Comparison of ENCODE assay signal across 8 cellular contexts in genomic region chr17:47830991-47831933, GRCh38. TPM values are rescaled to one million over a fixed set of nuclear protein-coding genes. Genes with fewer than 3 reads are reported as not detected.
DNase-seq lines count a peak whose midpoint lies in the region; ATAC-seq and TF ChIP-seq lines count a peak whose summit lies in the region.

Gene LRRC46, plus strand, starts transcription at chr17:47831670. Its CDS starts 320 bp downstream, at chr17:47831990.
Gene MRPL10, minus strand, starts transcription at chr17:47831541. Its CDS starts 30 bp downstream, at chr17:47831511.

- H3K27me3 ChIP-seq in CD8-positive, alpha-beta T cell (ENCODE audit: insufficient read depth, low read length): no peaks in the 10 kb centered on the region
- H3K27me3 ChIP-seq in lower lobe of right lung (ENCODE audit: low read depth): no peaks in the 10 kb centered on the region

- H3K4me3 Mint-ChIP-seq in CD8-positive, alpha-beta T cell: peak within 1 kb of the TSS; percentile 91
- H3K4me3 Mint-ChIP-seq in activated CD4-positive, alpha-beta memory T cell treated with anti-CD3 and anti-CD28 coated beads for 36 hours: peak within 1 kb of the TSS; percentile 85

- TF ChIP-seq CTCF in CD8-positive, alpha-beta T cell (IDR thresholded peaks at IDR 0.05): peak; percentile 36
- no peak for TF ChIP-seq CTCF in lower lobe of right lung (IDR thresholded peaks at IDR 0.05)

- peaks cover 51% of the 10 kb centered on the region for H3K4me1 Mint-ChIP-seq in CD8-positive, alpha-beta T cell (ENCODE audit: low read depth)
- peaks cover 50% of the 10 kb centered on the region for H3K4me1 Mint-ChIP-seq in activated CD4-positive, alpha-beta memory T cell treated with anti-CD3 and anti-CD28 coated beads for 36 hours (ENCODE audit: low read depth)

- POLR2A ChIA-PET in CD8-positive, alpha-beta T cell (lab: Charles Lee): interaction anchor here (0.6 to 3.9 kb wide), 6 partner anchors 10 to 66 kb away, joined by 3 to 32 read pairs (median 8); partner anchors contain the start of genes OSBPL7, SCRN2 and SP2
- POLR2A ChIA-PET in activated CD4-positive, alpha-beta memory T cell treated with anti-CD3 and anti-CD28 coated beads for 36 hours (lab: Charles Lee): interaction anchor here (0.6 to 2.2 kb wide), 5 partner anchors 9 to 64 kb away, joined by 3 to 13 read pairs (median 10); partner anchors contain the start of genes OSBPL7, SCRN2 and SP2

- CTCF ChIA-PET in CD8-positive, alpha-beta T cell (lab: Charles Lee): interaction anchor here (0.6 to 3.4 kb wide), 6 partner anchors 9 to 115 kb away, joined by 3 to 17 read pairs (median 4); partner anchors contain the start of genes OSBPL7 and SCRN2
- CTCF ChIA-PET in activated CD4-positive, alpha-beta memory T cell treated with anti-CD3 and anti-CD28 coated beads for 36 hours (lab: Charles Lee): interaction anchor here (0.6 to 3.0 kb wide), 14 partner anchors 9 to 625 kb away, joined by 3 to 19 read pairs (median 6); partner anchors contain the start of genes CDK5RAP3, OSBPL7, PNPO and SCRN2

- H3K9me3 ChIP-seq in CD8-positive, alpha-beta T cell (ENCODE audit: low read length): no peaks in the 10 kb centered on the region
- H3K9me3 ChIP-seq in lower lobe of right lung: no peaks in the 10 kb centered on the region

- no peaks in the 10 kb centered on the region for H3K27me3 Mint-ChIP-seq in CD8-positive, alpha-beta T cell (ENCODE audit: low read depth)
- no peaks in the 10 kb centered on the region for H3K27me3 Mint-ChIP-seq in activated CD4-positive, alpha-beta memory T cell treated with anti-CD3 and anti-CD28 coated beads for 36 hours

- ATAC-seq in CD8-positive, alpha-beta T cell: peak; percentile 71
- ATAC-seq in GM19438 (IDR thresholded peaks at IDR 0.05; ENCODE audit: low read depth, unreplicated experiment) (peak; percentile 74), lower lobe of right lung (peak; percentile 97 to 98)

- H3K4me3 ChIP-seq in CD8-positive, alpha-beta T cell (ENCODE audit: low read depth, low read length): peak within 1 kb of the TSS; percentile 95
- peak within 1 kb of the TSS; percentile 86 for H3K4me3 ChIP-seq in lower lobe of right lung

- peaks cover 20% of the 10 kb centered on the region for H3K36me3 ChIP-seq in CD8-positive, alpha-beta T cell (ENCODE audit: insufficient read depth, low read length)
- peaks cover 37% of the 10 kb centered on the region for H3K36me3 ChIP-seq in lower lobe of right lung

- H3K27ac ChIP-seq in CD8-positive, alpha-beta T cell (ENCODE audit: low read depth, low read length): peak within 1 kb of the TSS; percentile 84
- H3K27ac ChIP-seq in lower lobe of right lung: peak within 1 kb of the TSS; percentile 82

- peaks cover 36% of the 10 kb centered on the region for H3K36me3 Mint-ChIP-seq in CD8-positive, alpha-beta T cell
- peaks cover 10% of the 10 kb centered on the region for H3K36me3 Mint-ChIP-seq in activated CD4-positive, alpha-beta memory T cell treated with anti-CD3 and anti-CD28 coated beads for 36 hours

- no peaks in the 10 kb centered on the region for H3K9me3 Mint-ChIP-seq in CD8-positive, alpha-beta T cell
- H3K9me3 Mint-ChIP-seq in activated CD4-positive, alpha-beta memory T cell treated with anti-CD3 and anti-CD28 coated beads for 36 hours: no peaks in the 10 kb centered on the region

- intact Hi-C loops in CD8-positive, alpha-beta T cell (cut with DNase I, micrococcal nuclease): loop anchor here (1.0 to 10.0 kb wide), 8 partner anchors 10 to 1061 kb away; partner anchors contain the start of genes CBX1 (in 2 of the 2), OSBPL7 (in 2 of the 2), SNX11 (in 2 of the 2) and SP2 (in 2 of the 2)
- intact Hi-C loops in activated CD4-positive, alpha-beta memory T cell treated with anti-CD3 and anti-CD28 coated beads for 36 hours (cut with micrococcal nuclease): loop anchor here (1.0 kb wide), 1 partner anchor 110 kb away; the partner anchor contains the start of gene PNPO
- intact Hi-C loops in lower lobe of right lung (cut with DNase I): no loop called here

- peak within 1 kb of the TSS; percentile 98 for H3K27ac Mint-ChIP-seq in CD8-positive, alpha-beta T cell
- H3K27ac Mint-ChIP-seq in activated CD4-positive, alpha-beta memory T cell treated with anti-CD3 and anti-CD28 coated beads for 36 hours: peak within 1 kb of the TSS; percentile 81

- peaks cover 30% of the 10 kb centered on the region for H3K4me1 ChIP-seq in CD8-positive, alpha-beta T cell (ENCODE audit: insufficient read depth, low read length)
- H3K4me1 ChIP-seq in lower lobe of right lung: peaks cover 30% of the 10 kb centered on the region

- peak; percentile 80 to 93 (median 91) for DNase-seq in CD8-positive, alpha-beta T cell
- DNase-seq in HK-2 (ENCODE audit: unreplicated experiment) (peak; percentile 92), NCI-H82 (lab: John Stamatoyannopoulos, UW) (peak; percentile 98), ecto neural progenitor cell (ENCODE audit: low spot score) (peak; percentile 98), lower lobe of right lung (peak; percentile 95)
- peak; percentile 96 for DNase-seq in activated CD4-positive, alpha-beta memory T cell treated with anti-CD3 and anti-CD28 coated beads for 36 hours
- peak; percentile 76 to 87 (median 80) for DNase-seq in stimulated activated CD4-positive, alpha-beta T cell treated with anti-CD3 and anti-CD28 coated beads, TNF-alpha, amount 100 ng/mL, for 1 hour (ENCODE audit: low read depth in 3 of 3, low spot score in 1 of 3)

RNA-seq across cellular contexts. Expression of gene LRRC46, which starts in this region (rescaled TPM):
- 1 to 10 TPM in 1 of 2 experiments, under 1 TPM in 1; 0.43 to 1.5 TPM for total RNA-seq in CD8-positive, alpha-beta T cell
- under 1 TPM; 0.29 to 0.59 TPM for total RNA-seq in activated CD4-positive, alpha-beta memory T cell treated with anti-CD3 and anti-CD28 coated beads for 36 hours
- 11.6 TPM for total RNA-seq in lower lobe of right lung

RNA-seq across cellular contexts. Expression of gene MRPL10, which starts in this region (rescaled TPM):
- 10 to 100 TPM; 67.5 to 69.7 TPM for total RNA-seq in CD8-positive, alpha-beta T cell
- 10 to 100 TPM; 69.9 to 72.4 TPM for total RNA-seq in activated CD4-positive, alpha-beta memory T cell treated with anti-CD3 and anti-CD28 coated beads for 36 hours
- total RNA-seq in lower lobe of right lung: 33.2 TPM

Comparison
In these comparisons a context has a peak if more than half of its experiments do, and no peak if none do; other contexts are left out.
1. Peak in every context shown above with its lines: DNase-seq, ATAC-seq, H3K4me3 ChIP-seq and H3K27ac ChIP-seq.